ENCODE assay signal across 2 cellular contexts in genomic region chr3:137808015-137808414, GRCh38.
TF ChIP-seq lines count a peak whose summit lies in the region.

No MANE protein-coding gene starts in this region.

TF ChIP-seq in H1, 55 proteins besides CTCF, POLR2A, EP300 and RAD21:
- TF ChIP-seq TAF1 (IDR thresholded peaks at IDR 0.05; ENCODE audit: low read depth, low read length) (no peak), USF2 (IDR thresholded peaks at IDR 0.05; ENCODE audit: low read length) (no peak), E2F6 (IDR thresholded peaks at IDR 0.05) (no peak), ASH2L (IDR thresholded peaks at IDR 0.05; ENCODE audit: low read length) (no peak), NRF1 (IDR thresholded peaks at IDR 0.05; ENCODE audit: low read depth, low read length) (no peak), HDAC2 (IDR thresholded peaks at IDR 0.05; ENCODE audit: borderline replicate concordance in 1 of 2, low read depth in 2 of 2, low read length in 2 of 2) (no peak), KDM5A (IDR thresholded peaks at IDR 0.05; ENCODE audit: low read length) (no peak), JUND (IDR thresholded peaks at IDR 0.05; ENCODE audit: low read length) (no peak), RXRA (IDR thresholded peaks at IDR 0.05; ENCODE audit: insufficient read depth, low read depth, low read length) (no peak), SIX5 (IDR thresholded peaks at IDR 0.05; ENCODE audit: low read depth, low read length) (no peak), SAP30 (IDR thresholded peaks at IDR 0.05; ENCODE audit: insufficient read depth, insufficient replicate concordance, low read length) (no peak), KDM1A (IDR thresholded peaks at IDR 0.05; ENCODE audit: borderline replicate concordance, low read length) (no peak), EZH2 (IDR thresholded peaks at IDR 0.05; ENCODE audit: low read depth, low read length, severe bottlenecking) (no peak), SUZ12 (IDR thresholded peaks at IDR 0.05; ENCODE audit: low read length) (no peak)
- TF ChIP-seq, protein P1, sequence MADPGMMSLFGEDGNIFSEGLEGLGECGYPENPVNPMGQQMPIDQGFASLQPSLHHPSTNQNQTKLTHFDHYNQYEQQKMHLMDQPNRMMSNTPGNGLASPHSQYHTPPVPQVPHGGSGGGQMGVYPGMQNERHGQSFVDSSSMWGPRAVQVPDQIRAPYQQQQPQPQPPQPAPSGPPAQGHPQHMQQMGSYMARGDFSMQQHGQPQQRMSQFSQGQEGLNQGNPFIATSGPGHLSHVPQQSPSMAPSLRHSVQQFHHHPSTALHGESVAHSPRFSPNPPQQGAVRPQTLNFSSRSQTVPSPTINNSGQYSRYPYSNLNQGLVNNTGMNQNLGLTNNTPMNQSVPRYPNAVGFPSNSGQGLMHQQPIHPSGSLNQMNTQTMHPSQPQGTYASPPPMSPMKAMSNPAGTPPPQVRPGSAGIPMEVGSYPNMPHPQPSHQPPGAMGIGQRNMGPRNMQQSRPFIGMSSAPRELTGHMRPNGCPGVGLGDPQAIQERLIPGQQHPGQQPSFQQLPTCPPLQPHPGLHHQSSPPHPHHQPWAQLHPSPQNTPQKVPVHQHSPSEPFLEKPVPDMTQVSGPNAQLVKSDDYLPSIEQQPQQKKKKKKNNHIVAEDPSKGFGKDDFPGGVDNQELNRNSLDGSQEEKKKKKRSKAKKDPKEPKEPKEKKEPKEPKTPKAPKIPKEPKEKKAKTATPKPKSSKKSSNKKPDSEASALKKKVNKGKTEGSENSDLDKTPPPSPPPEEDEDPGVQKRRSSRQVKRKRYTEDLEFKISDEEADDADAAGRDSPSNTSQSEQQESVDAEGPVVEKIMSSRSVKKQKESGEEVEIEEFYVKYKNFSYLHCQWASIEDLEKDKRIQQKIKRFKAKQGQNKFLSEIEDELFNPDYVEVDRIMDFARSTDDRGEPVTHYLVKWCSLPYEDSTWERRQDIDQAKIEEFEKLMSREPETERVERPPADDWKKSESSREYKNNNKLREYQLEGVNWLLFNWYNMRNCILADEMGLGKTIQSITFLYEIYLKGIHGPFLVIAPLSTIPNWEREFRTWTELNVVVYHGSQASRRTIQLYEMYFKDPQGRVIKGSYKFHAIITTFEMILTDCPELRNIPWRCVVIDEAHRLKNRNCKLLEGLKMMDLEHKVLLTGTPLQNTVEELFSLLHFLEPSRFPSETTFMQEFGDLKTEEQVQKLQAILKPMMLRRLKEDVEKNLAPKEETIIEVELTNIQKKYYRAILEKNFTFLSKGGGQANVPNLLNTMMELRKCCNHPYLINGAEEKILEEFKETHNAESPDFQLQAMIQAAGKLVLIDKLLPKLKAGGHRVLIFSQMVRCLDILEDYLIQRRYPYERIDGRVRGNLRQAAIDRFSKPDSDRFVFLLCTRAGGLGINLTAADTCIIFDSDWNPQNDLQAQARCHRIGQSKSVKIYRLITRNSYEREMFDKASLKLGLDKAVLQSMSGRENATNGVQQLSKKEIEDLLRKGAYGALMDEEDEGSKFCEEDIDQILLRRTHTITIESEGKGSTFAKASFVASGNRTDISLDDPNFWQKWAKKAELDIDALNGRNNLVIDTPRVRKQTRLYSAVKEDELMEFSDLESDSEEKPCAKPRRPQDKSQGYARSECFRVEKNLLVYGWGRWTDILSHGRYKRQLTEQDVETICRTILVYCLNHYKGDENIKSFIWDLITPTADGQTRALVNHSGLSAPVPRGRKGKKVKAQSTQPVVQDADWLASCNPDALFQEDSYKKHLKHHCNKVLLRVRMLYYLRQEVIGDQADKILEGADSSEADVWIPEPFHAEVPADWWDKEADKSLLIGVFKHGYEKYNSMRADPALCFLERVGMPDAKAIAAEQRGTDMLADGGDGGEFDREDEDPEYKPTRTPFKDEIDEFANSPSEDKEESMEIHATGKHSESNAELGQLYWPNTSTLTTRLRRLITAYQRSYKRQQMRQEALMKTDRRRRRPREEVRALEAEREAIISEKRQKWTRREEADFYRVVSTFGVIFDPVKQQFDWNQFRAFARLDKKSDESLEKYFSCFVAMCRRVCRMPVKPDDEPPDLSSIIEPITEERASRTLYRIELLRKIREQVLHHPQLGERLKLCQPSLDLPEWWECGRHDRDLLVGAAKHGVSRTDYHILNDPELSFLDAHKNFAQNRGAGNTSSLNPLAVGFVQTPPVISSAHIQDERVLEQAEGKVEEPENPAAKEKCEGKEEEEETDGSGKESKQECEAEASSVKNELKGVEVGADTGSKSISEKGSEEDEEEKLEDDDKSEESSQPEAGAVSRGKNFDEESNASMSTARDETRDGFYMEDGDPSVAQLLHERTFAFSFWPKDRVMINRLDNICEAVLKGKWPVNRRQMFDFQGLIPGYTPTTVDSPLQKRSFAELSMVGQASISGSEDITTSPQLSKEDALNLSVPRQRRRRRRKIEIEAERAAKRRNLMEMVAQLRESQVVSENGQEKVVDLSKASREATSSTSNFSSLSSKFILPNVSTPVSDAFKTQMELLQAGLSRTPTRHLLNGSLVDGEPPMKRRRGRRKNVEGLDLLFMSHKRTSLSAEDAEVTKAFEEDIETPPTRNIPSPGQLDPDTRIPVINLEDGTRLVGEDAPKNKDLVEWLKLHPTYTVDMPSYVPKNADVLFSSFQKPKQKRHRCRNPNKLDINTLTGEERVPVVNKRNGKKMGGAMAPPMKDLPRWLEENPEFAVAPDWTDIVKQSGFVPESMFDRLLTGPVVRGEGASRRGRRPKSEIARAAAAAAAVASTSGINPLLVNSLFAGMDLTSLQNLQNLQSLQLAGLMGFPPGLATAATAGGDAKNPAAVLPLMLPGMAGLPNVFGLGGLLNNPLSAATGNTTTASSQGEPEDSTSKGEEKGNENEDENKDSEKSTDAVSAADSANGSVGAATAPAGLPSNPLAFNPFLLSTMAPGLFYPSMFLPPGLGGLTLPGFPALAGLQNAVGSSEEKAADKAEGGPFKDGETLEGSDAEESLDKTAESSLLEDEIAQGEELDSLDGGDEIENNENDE (IDR thresholded peaks at IDR 0.05; ENCODE audit: insufficient replicate concordance, low read length) = no peak

TF ChIP-seq in HepG2, 621 proteins besides CTCF, POLR2A, EP300 and RAD21:
- TF ChIP-seq, protein P2, sequence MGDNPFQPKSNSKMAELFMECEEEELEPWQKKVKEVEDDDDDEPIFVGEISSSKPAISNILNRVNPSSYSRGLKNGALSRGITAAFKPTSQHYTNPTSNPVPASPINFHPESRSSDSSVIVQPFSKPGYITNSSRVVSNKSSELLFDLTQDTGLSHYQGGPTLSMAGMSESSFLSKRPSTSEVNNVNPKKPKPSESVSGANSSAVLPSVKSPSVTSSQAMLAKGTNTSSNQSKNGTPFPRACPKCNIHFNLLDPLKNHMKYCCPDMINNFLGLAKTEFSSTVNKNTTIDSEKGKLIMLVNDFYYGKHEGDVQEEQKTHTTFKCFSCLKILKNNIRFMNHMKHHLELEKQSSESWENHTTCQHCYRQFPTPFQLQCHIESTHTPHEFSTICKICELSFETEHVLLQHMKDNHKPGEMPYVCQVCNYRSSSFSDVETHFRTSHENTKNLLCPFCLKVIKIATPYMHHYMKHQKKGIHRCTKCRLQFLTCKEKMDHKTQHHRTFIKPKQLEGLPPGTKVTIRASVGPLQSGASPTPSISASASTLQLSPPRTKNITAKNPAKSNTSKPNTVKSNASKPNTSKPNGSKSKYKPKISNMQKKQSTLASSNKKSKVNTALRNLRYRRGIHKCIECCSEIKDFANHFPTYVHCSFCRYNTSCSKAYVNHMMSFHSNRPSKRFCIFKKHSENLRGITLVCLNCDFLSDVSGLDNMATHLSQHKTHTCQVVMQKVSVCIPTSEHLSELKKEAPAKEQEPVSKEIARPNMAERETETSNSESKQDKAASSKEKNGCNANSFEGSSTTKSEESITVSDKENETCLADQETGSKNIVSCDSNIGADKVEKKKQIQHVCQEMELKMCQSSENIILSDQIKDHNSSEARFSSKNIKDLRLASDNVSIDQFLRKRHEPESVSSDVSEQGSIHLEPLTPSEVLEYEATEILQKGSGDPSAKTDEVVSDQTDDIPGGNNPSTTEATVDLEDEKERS (CRISPR knock-in tag; IDR thresholded peaks at IDR 0.05) = no peak
- TF ChIP-seq ZNF720 (CRISPR knock-in tag; IDR thresholded peaks at IDR 0.05) (no peak), MXD4 (CRISPR knock-in tag; IDR thresholded peaks at IDR 0.05) (no peak), RCOR2 (CRISPR knock-in tag; IDR thresholded peaks at IDR 0.05) (no peak), ZNF672 (CRISPR knock-in tag; IDR thresholded peaks at IDR 0.05) (no peak), ESRRA (CRISPR knock-in tag; IDR thresholded peaks at IDR 0.05; ENCODE audit: low read depth) (no peak), POLR2G (IDR thresholded peaks at IDR 0.05; ENCODE audit: low read depth, low read length) (no peak), MIER3 (CRISPR knock-in tag; IDR thresholded peaks at IDR 0.05; ENCODE audit: borderline replicate concordance) (no peak)
- TF ChIP-seq, protein P3, sequence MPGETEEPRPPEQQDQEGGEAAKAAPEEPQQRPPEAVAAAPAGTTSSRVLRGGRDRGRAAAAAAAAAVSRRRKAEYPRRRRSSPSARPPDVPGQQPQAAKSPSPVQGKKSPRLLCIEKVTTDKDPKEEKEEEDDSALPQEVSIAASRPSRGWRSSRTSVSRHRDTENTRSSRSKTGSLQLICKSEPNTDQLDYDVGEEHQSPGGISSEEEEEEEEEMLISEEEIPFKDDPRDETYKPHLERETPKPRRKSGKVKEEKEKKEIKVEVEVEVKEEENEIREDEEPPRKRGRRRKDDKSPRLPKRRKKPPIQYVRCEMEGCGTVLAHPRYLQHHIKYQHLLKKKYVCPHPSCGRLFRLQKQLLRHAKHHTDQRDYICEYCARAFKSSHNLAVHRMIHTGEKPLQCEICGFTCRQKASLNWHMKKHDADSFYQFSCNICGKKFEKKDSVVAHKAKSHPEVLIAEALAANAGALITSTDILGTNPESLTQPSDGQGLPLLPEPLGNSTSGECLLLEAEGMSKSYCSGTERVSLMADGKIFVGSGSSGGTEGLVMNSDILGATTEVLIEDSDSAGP (CRISPR knock-in tag; IDR thresholded peaks at IDR 0.05; ENCODE audit: borderline replicate concordance) = no peak
TF ChIP-seq in HepG2: peak in this region for 0.
